In genomic region chr19:11092181-11092538, GRCh38 we compare ENCODE assay signal across 8 cellular contexts. TPM values are rescaled to one million over a fixed set of nuclear protein-coding genes. Genes with fewer than 3 reads are reported as not detected.
DNase-seq lines count a peak whose midpoint lies in the region; ATAC-seq, FAIRE-seq and TF ChIP-seq lines count a peak whose summit lies in the region.

No MANE protein-coding gene starts in this region.

- TF ChIP-seq CTCF in foreskin keratinocyte (conservative IDR thresholded peaks at IDR 0.05) = no peak
- no peak for TF ChIP-seq CTCF in sigmoid colon (IDR thresholded peaks at IDR 0.05)

- POLR2A ChIA-PET in activated CD8-positive, alpha-beta T cell treated with anti-CD3 and anti-CD28 coated beads, Interleukin-2, amount 10 ng/mL, durations not matched to agents 7 days and 5 days (lab: Charles Lee) = interaction anchor here (0.7 to 1.2 kb wide), 2 partner anchors 56 to 470 kb away, joined by 3 to 4 read pairs; no protein-coding TSS in a partner anchor

- WGBS in sigmoid colon, 2 donors = 18 to 56% methylated on average over 6 of the region's 6 CpGs

- no peak for TF ChIP-seq EP300 in sigmoid colon (IDR thresholded peaks at IDR 0.05)

- ATAC-seq in activated CD8-positive, alpha-beta T cell treated with anti-CD3 and anti-CD28 coated beads, Interleukin-2, amount 10 ng/mL, durations not matched to agents 7 days and 5 days = no peak
- no peak for ATAC-seq in foreskin keratinocyte

- H3K4me3 ChIP-seq in BLaER1 (peak overlapping the region; percentile 87), sigmoid colon (peak overlapping the region in 2 of 4 donors; percentile 71 to 77)

- TF ChIP-seq POLR2A in sigmoid colon (IDR thresholded peaks at IDR 0.05) (no peak), H54 (IDR thresholded peaks at IDR 0.05; ENCODE audit: low read depth, low read length) (no peak)

- CTCF ChIA-PET in activated CD8-positive, alpha-beta T cell treated with anti-CD3 and anti-CD28 coated beads, Interleukin-2, amount 10 ng/mL, durations not matched to agents 7 days and 5 days (lab: Charles Lee) = interaction anchor here (1.8 kb wide), 1 partner anchor 56 kb away, joined by 12 read pairs; no protein-coding TSS in a partner anchor

- peak overlapping the region; percentile 95 for H3K4me3 Mint-ChIP-seq in activated CD8-positive, alpha-beta T cell treated with anti-CD3 and anti-CD28 coated beads, Interleukin-2, amount 10 ng/mL, durations not matched to agents 7 days and 5 days

- intact Hi-C loops in sigmoid colon (cut with DNase I) = no loop called here

- H4K20me1 ChIP-seq in BLaER1 = peaks cover 68% of the 10 kb centered on the region

- H3K4me1 Mint-ChIP-seq in activated CD8-positive, alpha-beta T cell treated with anti-CD3 and anti-CD28 coated beads, Interleukin-2, amount 10 ng/mL, durations not matched to agents 7 days and 5 days (ENCODE audit: low read depth) = peaks cover 65% of the 10 kb centered on the region

- H3K27me3 Mint-ChIP-seq in activated CD8-positive, alpha-beta T cell treated with anti-CD3 and anti-CD28 coated beads, Interleukin-2, amount 10 ng/mL, durations not matched to agents 7 days and 5 days (ENCODE audit: low read depth) = no peaks in the 10 kb centered on the region

- peak overlapping the region; percentile 95 for H3K27ac ChIP-seq in BLaER1
- H3K27ac ChIP-seq in foreskin keratinocyte = peak overlapping the region; percentile 88
- peak overlapping the region; percentile 91 to 98 (median 96) for H3K27ac ChIP-seq in sigmoid colon

- H3K36me3 ChIP-seq in BLaER1 = peaks cover 53% of the 10 kb centered on the region
- H3K36me3 ChIP-seq in sigmoid colon = peaks cover 0 to 20% (median 0%) of the 10 kb centered on the region in 4 donors

- no peaks in the 10 kb centered on the region for H3K27me3 ChIP-seq in BLaER1
- H3K27me3 ChIP-seq in foreskin keratinocyte = no peaks in the 10 kb centered on the region
- no peaks in the 10 kb centered on the region for H3K27me3 ChIP-seq in sigmoid colon

- peaks cover 61% of the 10 kb centered on the region for H3K36me3 Mint-ChIP-seq in activated CD8-positive, alpha-beta T cell treated with anti-CD3 and anti-CD28 coated beads, Interleukin-2, amount 10 ng/mL, durations not matched to agents 7 days and 5 days (ENCODE audit: low read depth)

- H3K4me1 ChIP-seq in BLaER1 (peaks cover 77% of the 10 kb centered on the region), foreskin keratinocyte (peaks cover 32% of the 10 kb centered on the region), sigmoid colon (peaks cover 0 to 70% (median 57%) of the 10 kb centered on the region in 4 donors)

- H3K9me3 ChIP-seq in BLaER1 (no peaks in the 10 kb centered on the region), sigmoid colon (no peaks in the 10 kb centered on the region)

- DNase-seq in HuH-7 (ENCODE audit: low spot score) (peak; percentile 39), foreskin keratinocyte (peak in 1 of 2 donors; percentile 48), sigmoid colon (no peak), H54 (ENCODE audit: insufficient read length, low spot score) (no peak), NCI-H526 treated with DMSO at 0.1 percent for 48 hours (lab: John Stamatoyannopoulos, UW) (no peak), NCI-H187 treated with DMSO at 0.1 percent for 48 hours (lab: John Stamatoyannopoulos, UW) (no peak)
- DNase-seq in activated CD8-positive, alpha-beta T cell treated with anti-CD3 and anti-CD28 coated beads, Interleukin-2, amount 10 ng/mL, durations not matched to agents 7 days and 5 days = peak; percentile 49

- H3K27ac Mint-ChIP-seq in activated CD8-positive, alpha-beta T cell treated with anti-CD3 and anti-CD28 coated beads, Interleukin-2, amount 10 ng/mL, durations not matched to agents 7 days and 5 days = peak overlapping the region; percentile 75

- peak overlapping the region; percentile 86 for H3K4me2 ChIP-seq in BLaER1

- H3K9me3 Mint-ChIP-seq in activated CD8-positive, alpha-beta T cell treated with anti-CD3 and anti-CD28 coated beads, Interleukin-2, amount 10 ng/mL, durations not matched to agents 7 days and 5 days (ENCODE audit: insufficient read depth) = no peaks in the 10 kb centered on the region

- peak overlapping the region; percentile 93; the same call in 1 of the 2 replicates for H3K9ac ChIP-seq in BLaER1

- FAIRE-seq in H54 (lab: Jason Lieb, UNC) = no peak

RNA-seq across cellular contexts. Expression of gene LDLR, which starts 2.9 kb away (rescaled TPM):
- 100 to 1,000 TPM; 117 to 123 TPM for total RNA-seq in activated CD8-positive, alpha-beta T cell treated with anti-CD3 and anti-CD28 coated beads, Interleukin-2, amount 10 ng/mL, durations not matched to agents 7 days and 5 days
- 319 and 330 TPM in 2 replicates for total RNA-seq in foreskin keratinocyte
- 150 and 170 TPM in 2 replicates for polyA plus RNA-seq in foreskin keratinocyte
- 100 to 1,000 TPM in 1 of 4 donors, 10 to 100 TPM in 1, 1 to 10 TPM in 2; 7.1 to 139 (median 15.0) TPM for total RNA-seq in sigmoid colon
- polyA plus RNA-seq in sigmoid colon = 10 to 100 TPM; 20.4 to 76.0 (median 20.6) TPM

Comparison
In these comparisons a context has a peak if more than half of its experiments do, and no peak if none do; other contexts are left out.
1. DNase-seq: peak in HuH-7 (single experiment) and activated CD8-positive, alpha-beta T cell treated with anti-CD3 and anti-CD28 coated beads, Interleukin-2, amount 10 ng/mL, durations not matched to agents 7 days and 5 days (single experiment); none in sigmoid colon (single experiment), H54 (single experiment), NCI-H526 treated with DMSO at 0.1 percent for 48 hours (single experiment) and NCI-H187 treated with DMSO at 0.1 percent for 48 hours (single experiment).
2. Peak in every context shown above with its lines, with median percentiles within 50 percentile points of each other: H3K27ac ChIP-seq.